In the genomic region with DNA sequence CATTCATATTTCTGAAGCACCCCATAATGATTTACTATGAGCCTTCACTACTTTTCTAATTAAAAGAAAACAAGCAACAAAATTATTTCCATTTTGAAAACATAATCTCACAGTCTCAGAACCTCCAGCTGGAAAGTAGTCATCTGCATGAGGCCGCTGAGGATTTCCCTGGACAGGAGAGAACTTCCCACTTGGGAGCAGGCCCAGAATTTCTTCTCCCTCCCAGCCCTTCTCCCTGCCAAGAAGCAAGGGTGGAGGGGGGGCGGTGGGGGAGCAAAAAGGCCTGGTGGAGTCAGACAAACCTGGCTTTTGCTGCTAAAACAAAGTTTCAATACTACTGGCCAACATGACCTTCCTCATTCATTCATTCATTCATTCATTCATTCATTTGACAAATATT, we compare ENCODE assay signal across 12 cellular contexts.
DNase-seq lines count a peak whose midpoint lies in the region; ATAC-seq and TF ChIP-seq lines count a peak whose summit lies in the region.
"Had no signal": no experiment of that assay in that cellular context is flagged by ENCODE, and none has a peak within 500 bp of the region (broad histone marks: within the 10 kb centered on the region; RNA-seq: fewer than 3 reads in every experiment).

No MANE protein-coding gene starts in this region.

- H3K27me3 ChIP-seq in MG63 (no peaks in the 10 kb centered on the region), thoracic aorta (replicated peaks; ENCODE audit: insufficient read depth) (no peaks in the 10 kb centered on the region)
- H3K27me3 ChIP-seq: upper lobe of left lung had no signal

- DNase-seq in MG63 (peak; percentile 76), dermis blood vessel endothelial cell (peak; percentile 76), iris pigment epithelial cell (ENCODE audit: low read depth) (peak; percentile 57), thoracic aorta (ENCODE audit: low spot score) (no peak), GDM1 (lab: John Stamatoyannopoulos, UW) (no peak), AG08396 (ENCODE audit: low spot score) (no peak)
- DNase-seq: CD8-positive, alpha-beta memory T cell; mesendoderm had no signal

- no peak overlapping the region for H3K4me3 ChIP-seq in MG63
- no peak overlapping the region for H3K4me3 ChIP-seq in thoracic aorta
- H3K4me3 ChIP-seq: upper lobe of left lung had no signal

- H3K9me3 ChIP-seq in MG63 (no peaks in the 10 kb centered on the region), thoracic aorta (no peaks in the 10 kb centered on the region)
- H3K9me3 ChIP-seq: upper lobe of left lung had no signal

- H3K36me3 ChIP-seq in MG63: no peaks in the 10 kb centered on the region
- no peaks in the 10 kb centered on the region for H3K36me3 ChIP-seq in thoracic aorta
- H3K36me3 ChIP-seq: upper lobe of left lung had no signal

- H3K27ac ChIP-seq in thoracic aorta: no peak overlapping the region
- H3K27ac ChIP-seq: upper lobe of left lung had no signal

- peak; percentile 86 for ATAC-seq in thoracic aorta (ENCODE audit: insufficient number of reproducible peaks, low FRiP score, low read depth)
- ATAC-seq in GM21381 (IDR thresholded peaks at IDR 0.05; ENCODE audit: unreplicated experiment): no peak
- no peak for ATAC-seq in HG02938 (IDR thresholded peaks at IDR 0.05; ENCODE audit: unreplicated experiment)
- ATAC-seq: HCT116 had no signal

- peaks cover 6 to 15% of the 10 kb centered on the region in 2 donors for H3K4me1 ChIP-seq in thoracic aorta (ENCODE audit: control insufficient read depth in 1 of 2, low read depth in 2 of 2)

- no peak for TF ChIP-seq CTCF in thoracic aorta (IDR thresholded peaks at IDR 0.05)

Comparison
In these comparisons a context has a peak if more than half of its experiments do, and no peak if none do; other contexts are left out.
1. DNase-seq: peak in MG63 (single experiment), dermis blood vessel endothelial cell (single experiment) and iris pigment epithelial cell (single experiment); none in thoracic aorta (single experiment), GDM1 (single experiment) and AG08396 (single experiment).